1 cellular context compared by ENCODE assay signal in the genomic region with DNA sequence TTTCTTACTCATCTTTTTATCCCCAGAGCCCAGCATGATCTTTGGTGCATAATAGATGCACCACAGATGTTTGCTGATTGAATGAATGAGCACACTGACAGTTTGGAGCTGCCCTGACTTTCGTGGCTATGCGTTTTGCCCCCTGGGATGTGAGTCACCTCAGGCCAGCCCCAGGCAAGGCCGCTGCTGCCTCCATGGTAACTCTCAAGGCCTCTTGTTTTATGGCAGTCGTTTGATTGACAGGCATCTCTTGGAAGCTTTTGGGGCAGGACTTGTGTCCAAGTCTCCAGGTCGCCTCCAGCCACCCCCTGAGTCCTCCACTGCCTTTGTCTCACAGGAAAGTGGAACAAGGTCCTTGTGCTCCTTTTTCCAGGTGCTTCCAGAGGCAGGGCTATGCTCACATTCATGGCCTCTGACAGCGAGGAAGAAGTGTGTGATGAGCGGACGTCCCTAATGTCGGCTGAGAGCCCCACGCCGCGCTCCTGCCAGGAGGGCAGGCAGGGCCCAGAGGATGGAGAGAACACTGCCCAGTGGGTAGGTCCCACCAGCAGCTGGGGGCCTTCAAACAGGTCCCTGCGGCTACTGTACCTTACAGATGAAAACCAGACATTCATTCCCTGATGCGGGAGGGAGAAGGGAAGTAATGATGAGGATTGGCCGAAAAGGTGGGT.
A peak's percentile ranks its signal among the peaks of the same experiment; 100 is the strongest.
TF ChIP-seq lines count a peak whose summit lies in the region.

No MANE protein-coding gene starts in this region.

TF ChIP-seq in GM12878, 131 proteins besides CTCF, POLR2A, EP300 and RAD21:
- TF ChIP-seq MTA2 (IDR thresholded peaks at IDR 0.05; ENCODE audit: low read depth), result no peak
- TF ChIP-seq, protein P1, sequence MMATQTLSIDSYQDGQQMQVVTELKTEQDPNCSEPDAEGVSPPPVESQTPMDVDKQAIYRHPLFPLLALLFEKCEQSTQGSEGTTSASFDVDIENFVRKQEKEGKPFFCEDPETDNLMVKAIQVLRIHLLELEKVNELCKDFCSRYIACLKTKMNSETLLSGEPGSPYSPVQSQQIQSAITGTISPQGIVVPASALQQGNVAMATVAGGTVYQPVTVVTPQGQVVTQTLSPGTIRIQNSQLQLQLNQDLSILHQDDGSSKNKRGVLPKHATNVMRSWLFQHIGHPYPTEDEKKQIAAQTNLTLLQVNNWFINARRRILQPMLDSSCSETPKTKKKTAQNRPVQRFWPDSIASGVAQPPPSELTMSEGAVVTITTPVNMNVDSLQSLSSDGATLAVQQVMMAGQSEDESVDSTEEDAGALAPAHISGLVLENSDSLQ (IDR thresholded peaks at IDR 0.05), result peak; percentile 65
- TF ChIP-seq, protein P2, sequence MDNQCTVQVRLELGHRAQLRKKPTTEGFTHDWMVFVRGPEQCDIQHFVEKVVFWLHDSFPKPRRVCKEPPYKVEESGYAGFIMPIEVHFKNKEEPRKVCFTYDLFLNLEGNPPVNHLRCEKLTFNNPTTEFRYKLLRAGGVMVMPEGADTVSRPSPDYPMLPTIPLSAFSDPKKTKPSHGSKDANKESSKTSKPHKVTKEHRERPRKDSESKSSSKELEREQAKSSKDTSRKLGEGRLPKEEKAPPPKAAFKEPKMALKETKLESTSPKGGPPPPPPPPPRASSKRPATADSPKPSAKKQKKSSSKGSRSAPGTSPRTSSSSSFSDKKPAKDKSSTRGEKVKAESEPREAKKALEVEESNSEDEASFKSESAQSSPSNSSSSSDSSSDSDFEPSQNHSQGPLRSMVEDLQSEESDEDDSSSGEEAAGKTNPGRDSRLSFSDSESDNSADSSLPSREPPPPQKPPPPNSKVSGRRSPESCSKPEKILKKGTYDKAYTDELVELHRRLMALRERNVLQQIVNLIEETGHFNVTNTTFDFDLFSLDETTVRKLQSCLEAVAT (IDR thresholded peaks at IDR 0.05), result 0 out of 2 replicates have a peak, but pooled peaks have one; percentile 26
TF ChIP-seq in GM12878: peak in this region for 2.
